ENCODE assay signal across 16 cellular contexts in the genomic region with DNA sequence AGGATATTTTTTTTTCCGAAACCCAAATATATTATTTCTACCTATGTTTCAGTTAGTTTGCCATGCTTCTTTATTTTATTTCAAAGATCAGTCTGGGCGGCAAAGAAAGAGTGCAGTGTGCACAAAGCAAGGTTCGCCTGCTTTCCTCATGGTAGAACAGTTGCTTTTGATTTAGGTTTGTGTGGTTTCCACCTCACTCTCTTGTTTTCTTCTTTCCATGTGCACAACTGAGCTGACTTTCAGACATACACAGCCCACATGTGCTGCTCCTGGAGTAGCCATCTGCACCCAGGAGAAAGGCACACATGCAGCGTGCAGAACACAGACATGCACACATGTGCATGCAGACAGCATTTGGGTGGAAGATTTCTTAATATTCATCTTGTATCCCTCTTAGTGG.
A peak's percentile ranks its signal among the peaks of the same experiment; 100 is the strongest.
DNase-seq lines count a peak whose midpoint lies in the region; ATAC-seq and TF ChIP-seq lines count a peak whose summit lies in the region.
"Had no signal": no experiment of that assay in that cellular context is flagged by ENCODE, and none has a peak within 500 bp of the region (broad histone marks: within the 10 kb centered on the region; RNA-seq: fewer than 3 reads in every experiment).

No MANE protein-coding gene starts in this region.

- DNase-seq in NCI-H1092 treated with DMSO at 0.1 percent for 48 hours (lab: John Stamatoyannopoulos, UW) (peak; percentile 82), NCI-H1092 (lab: John Stamatoyannopoulos, UW) (no peak), glutamatergic neuron (peak; percentile 31), suprapubic skin (ENCODE audit: low spot score in 2 of 2) (no peak), SIG-M5 treated with dmso at 0.1 percent for 504 hours (lab: John Stamatoyannopoulos, UW; ENCODE audit: unreplicated experiment) (no peak), foreskin keratinocyte (no peak)
- DNase-seq in activated T-cell treated with anti-CD3 and anti-CD28 coated beads, Interleukin-2, amount 50 U/mL, for 4 hours, result no peak
- DNase-seq: activated CD4-positive, alpha-beta memory T cell treated with anti-CD3 and anti-CD28 coated beads, Interleukin-2, amount 10 ng/mL, durations not matched to agents 7 days and 5 days; activated T-cell treated with anti-CD3 and anti-CD28 coated beads, Interleukin-2, amount 50 U/mL, for 48 hours; stimulated activated CD4-positive, alpha-beta T cell treated with anti-CD3 and anti-CD28 coated beads, Interleukin-4, amount 100 ng/mL, for 4 hours; T-helper 2 cell had no signal

- H3K27ac Mint-ChIP-seq in glutamatergic neuron (ENCODE audit: unreplicated experiment), result peak overlapping the region; percentile 73
- H3K27ac Mint-ChIP-seq: activated CD4-positive, alpha-beta memory T cell treated with anti-CD3 and anti-CD28 coated beads, Interleukin-2, amount 10 ng/mL, durations not matched to agents 7 days and 5 days; activated naive CD4-positive, alpha-beta T cell treated with anti-CD3 and anti-CD28 coated beads, Interleukin-2, amount 50 U/mL, for 24 hours; dendritic cell treated with granulocyte-macrophage colony-stimulating factor and Interleukin-4, amounts not matched to agents 40 ng/mL and 50 ng/mL, for 4 days; WTC11 had no signal

- H3K36me3 ChIP-seq in suprapubic skin, result no peaks in the 10 kb centered on the region

- TF ChIP-seq POLR2A in suprapubic skin (IDR thresholded peaks at IDR 0.05), result no peak

- WGBS in suprapubic skin, result 63% methylated on average over 4 of the region's 4 CpGs

- no peaks in the 10 kb centered on the region for H3K27me3 Mint-ChIP-seq in glutamatergic neuron (ENCODE audit: unreplicated experiment)
- H3K27me3 Mint-ChIP-seq in activated T-cell treated with anti-CD3 and anti-CD28 coated beads, Interleukin-2, amount 50 U/mL, for 4 hours (ENCODE audit: low read depth), result no peaks in the 10 kb centered on the region
- H3K27me3 Mint-ChIP-seq: activated CD4-positive, alpha-beta memory T cell treated with anti-CD3 and anti-CD28 coated beads, Interleukin-2, amount 10 ng/mL, durations not matched to agents 7 days and 5 days had no signal

- H3K9me3 Mint-ChIP-seq in glutamatergic neuron (ENCODE audit: unreplicated experiment), result peaks cover 4% of the 10 kb centered on the region
- peaks cover 7% of the 10 kb centered on the region for H3K9me3 Mint-ChIP-seq in activated T-cell treated with anti-CD3 and anti-CD28 coated beads, Interleukin-2, amount 50 U/mL, for 4 hours
- H3K9me3 Mint-ChIP-seq: activated naive CD4-positive, alpha-beta T cell treated with anti-CD3 and anti-CD28 coated beads, Interleukin-2, amount 50 U/mL, for 24 hours; dendritic cell treated with granulocyte-macrophage colony-stimulating factor and Interleukin-4, amounts not matched to agents 40 ng/mL and 50 ng/mL, for 4 days; WTC11 had no signal

- TF ChIP-seq CTCF in VCaP (conservative IDR thresholded peaks at IDR 0.05) (no peak), glutamatergic neuron (IDR thresholded peaks at IDR 0.05; ENCODE audit: partially characterized antibody, unreplicated experiment) (no peak), suprapubic skin (IDR thresholded peaks at IDR 0.05) (no peak), foreskin keratinocyte (conservative IDR thresholded peaks at IDR 0.05) (no peak)

- H3K4me1 Mint-ChIP-seq in glutamatergic neuron (ENCODE audit: low read depth, unreplicated experiment), result peaks cover 21% of the 10 kb centered on the region
- H3K4me1 Mint-ChIP-seq in activated T-cell treated with anti-CD3 and anti-CD28 coated beads, Interleukin-2, amount 50 U/mL, for 4 hours (ENCODE audit: low read depth), result no peaks in the 10 kb centered on the region
- H3K4me1 Mint-ChIP-seq: activated CD4-positive, alpha-beta memory T cell treated with anti-CD3 and anti-CD28 coated beads, Interleukin-2, amount 10 ng/mL, durations not matched to agents 7 days and 5 days; activated naive CD4-positive, alpha-beta T cell treated with anti-CD3 and anti-CD28 coated beads, Interleukin-2, amount 50 U/mL, for 24 hours had no signal

- peak overlapping the region; percentile 17 for H3K4me3 Mint-ChIP-seq in glutamatergic neuron (ENCODE audit: unreplicated experiment)
- H3K4me3 Mint-ChIP-seq in activated T-cell treated with anti-CD3 and anti-CD28 coated beads, Interleukin-2, amount 50 U/mL, for 4 hours, result no peak overlapping the region
- H3K4me3 Mint-ChIP-seq: activated CD4-positive, alpha-beta memory T cell treated with anti-CD3 and anti-CD28 coated beads, Interleukin-2, amount 10 ng/mL, durations not matched to agents 7 days and 5 days; activated naive CD4-positive, alpha-beta T cell treated with anti-CD3 and anti-CD28 coated beads, Interleukin-2, amount 50 U/mL, for 24 hours; dendritic cell treated with granulocyte-macrophage colony-stimulating factor and Interleukin-4, amounts not matched to agents 40 ng/mL and 50 ng/mL, for 4 days; WTC11 had no signal

- H3K36me3 Mint-ChIP-seq in glutamatergic neuron (ENCODE audit: unreplicated experiment), result no peaks in the 10 kb centered on the region
- no peaks in the 10 kb centered on the region for H3K36me3 Mint-ChIP-seq in activated T-cell treated with anti-CD3 and anti-CD28 coated beads, Interleukin-2, amount 50 U/mL, for 4 hours (ENCODE audit: insufficient read depth)
- H3K36me3 Mint-ChIP-seq: activated naive CD4-positive, alpha-beta T cell treated with anti-CD3 and anti-CD28 coated beads, Interleukin-2, amount 50 U/mL, for 24 hours; WTC11 had no signal

- no peak for TF ChIP-seq EP300 in suprapubic skin (IDR thresholded peaks at IDR 0.05)

- peaks cover 22% of the 10 kb centered on the region for H3K4me1 ChIP-seq in suprapubic skin
- no peaks in the 10 kb centered on the region for H3K4me1 ChIP-seq in foreskin keratinocyte

- H3K27ac ChIP-seq in VCaP (peak overlapping the region; percentile 96), suprapubic skin (peak overlapping the region; percentile 63), foreskin keratinocyte (no peak overlapping the region)

- no peak for ATAC-seq in foreskin keratinocyte
- no peak for ATAC-seq in activated T-cell treated with anti-CD3 and anti-CD28 coated beads, Interleukin-2, amount 50 U/mL, for 4 hours
- ATAC-seq: Right ventricle myocardium inferior had no signal

- H3K9me3 ChIP-seq in suprapubic skin, result no peaks in the 10 kb centered on the region

- H3K4me3 ChIP-seq in suprapubic skin, result no peak overlapping the region

- H3K27me3 ChIP-seq in suprapubic skin (no peaks in the 10 kb centered on the region), foreskin keratinocyte (no peaks in the 10 kb centered on the region)

Comparison
In these comparisons a context has a peak if more than half of its experiments do, and no peak if none do; other contexts are left out.
1. DNase-seq: peak in NCI-H1092 treated with DMSO at 0.1 percent for 48 hours (single experiment) and glutamatergic neuron (single experiment); none in NCI-H1092 (single experiment), suprapubic skin (0 of 2), SIG-M5 treated with dmso at 0.1 percent for 504 hours (single experiment), foreskin keratinocyte (0 of 2) and activated T-cell treated with anti-CD3 and anti-CD28 coated beads, Interleukin-2, amount 50 U/mL, for 4 hours (single experiment).